ENCODE assay signal across 8 cellular contexts in the genomic region with DNA sequence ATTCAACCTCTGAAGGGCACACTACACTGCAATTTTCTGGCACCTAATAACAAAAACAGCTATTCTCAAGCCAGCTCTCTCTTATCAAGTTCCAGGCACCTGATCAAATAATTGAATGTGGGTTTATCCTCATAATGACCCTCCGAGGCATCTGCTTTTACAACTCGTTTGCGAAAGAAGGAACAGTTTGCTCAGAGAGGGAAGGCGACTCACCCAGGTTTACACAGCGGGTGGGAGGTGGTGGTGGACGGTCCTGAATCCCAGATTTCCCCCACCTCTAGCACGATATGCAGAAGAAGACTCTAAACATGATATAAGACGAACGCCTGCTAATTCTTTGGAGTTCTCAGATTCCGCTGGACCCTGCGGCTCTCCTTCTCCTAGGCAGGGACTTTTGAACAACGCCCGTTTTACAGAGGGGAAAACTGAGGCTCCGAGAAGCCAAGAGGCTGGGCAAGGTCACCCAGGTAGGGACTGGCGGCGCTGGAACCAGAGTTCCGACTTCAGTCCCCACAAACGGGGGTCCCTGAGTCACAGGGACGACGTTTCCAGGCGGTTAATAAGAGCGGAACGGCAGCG. TPM values are rescaled to one million over a fixed set of nuclear protein-coding genes. Genes with fewer than 3 reads are reported as not detected.
DNase-seq lines count a peak whose midpoint lies in the region; ATAC-seq and TF ChIP-seq lines count a peak whose summit lies in the region.

No MANE protein-coding gene starts in this region.

- BruUV-seq in A673 (replicated peaks; lab: Mats Ljungman, UMichigan) (no TSS peak), IMR-90 (replicated peaks; lab: Mats Ljungman, UMichigan) (no TSS peak)

- dilution Hi-C loops in IMR-90 (cut with HindIII; ENCODE audit: low sequenced_read_pairs, unreplicated experiment) = no loop called here

- peak overlapping the region; percentile 56; the same call in 1 of the 2 replicates for H4K91ac ChIP-seq in IMR-90 (ENCODE audit: insufficient read depth, low read depth, low read length)

- TF ChIP-seq RAD21 in IMR-90 (IDR thresholded peaks at IDR 0.05; ENCODE audit: low read length) = no peak

- no peak overlapping the region for H2BK20ac ChIP-seq in IMR-90 (ENCODE audit: low read depth, low read length)

- peak overlapping the region; percentile 91 for H3K27ac ChIP-seq in A673 (ENCODE audit: low read depth, low read length, poor library complexity, severe bottlenecking)
- H3K27ac ChIP-seq in IMR-90 (ENCODE audit: insufficient read depth, low read length) = peak overlapping the region; percentile 58
- H3K27ac ChIP-seq in body of pancreas = peak overlapping the region in 3 of 4 donors; percentile 91 to 95 (median 93)

- H3K9ac ChIP-seq in IMR-90 (ENCODE audit: low read depth, low read length) = peak overlapping the region; percentile 76

- no peaks in the 10 kb centered on the region for H3K9me1 ChIP-seq in IMR-90 (ENCODE audit: insufficient read depth, low read length)

- POLR2A ChIA-PET in A673 (lab: Charles Lee; ENCODE audit: low non-redundant PET) = no interaction called here
- POLR2A ChIA-PET in IMR-90 (lab: Charles Lee; ENCODE audit: unreplicated experiment) = no interaction called here

- peak overlapping the region; percentile 19 to 65; a peak in 2 of 4 replicates for H4K8ac ChIP-seq in IMR-90 (ENCODE audit: low read depth in 2 of 2, low read length in 2 of 2)

- 0% methylated on average over 14 of the region's 24 CpGs; no CpG with 5 or more reads in 1 of the 2 experiments for WGBS in IMR-90 (ENCODE audit: extremely low coverage in 2 of 2, insufficient read length in 1 of 2), 2 experiments
- 0 to 1% methylated on average over 9 to 24 of the region's 24 CpGs for WGBS in body of pancreas, 2 donors

- peaks cover 17 to 68% of the 10 kb centered on the region in 2 experiments; a peak in 3 of 4 replicates for H3K79me1 ChIP-seq in IMR-90 (ENCODE audit: low read depth in 1 of 2, low read length in 2 of 2)

- peak overlapping the region; percentile 99 for H3K4me2 ChIP-seq in IMR-90 (ENCODE audit: low read depth, low read length)

- in situ Hi-C loops in IMR-90 (cut with MboI; ENCODE audit: low sequenced_read_pairs) = no loop called here

- CTCF ChIA-PET in A673 (lab: Charles Lee) (no interaction called here), IMR-90 (lab: Yijun Ruan, JAX) (no interaction called here)

- H4K5ac ChIP-seq in IMR-90 (ENCODE audit: low read depth, low read length) = peak overlapping the region; percentile 9; the same call in 1 of the 2 replicates

- no peak overlapping the region for H2BK15ac ChIP-seq in IMR-90 (ENCODE audit: low read depth, low read length)

- H3K9me3 ChIP-seq in A673 (ENCODE audit: low read depth, low read length, poor library complexity, severe bottlenecking) (no peaks in the 10 kb centered on the region), IMR-90 (ENCODE audit: control insufficient read depth, insufficient read depth, low read length) (no peaks in the 10 kb centered on the region), body of pancreas (no peaks in the 10 kb centered on the region), mononuclear cell (ENCODE audit: low read depth, low read length) (no peaks in the 10 kb centered on the region)

- H4K20me1 ChIP-seq in IMR-90 (ENCODE audit: insufficient read depth, low read length) = peaks cover 51% of the 10 kb centered on the region

- peak overlapping the region; percentile 90 for H3K23ac ChIP-seq in IMR-90 (ENCODE audit: low read depth, low read length)

- H3K27me3 ChIP-seq in A673 (replicated peaks; ENCODE audit: insufficient read depth, low read depth, low read length, poor library complexity) = no peaks in the 10 kb centered on the region
- H3K27me3 ChIP-seq in IMR-90 (ENCODE audit: control insufficient read depth, insufficient read depth, low read length) = no peaks in the 10 kb centered on the region
- H3K27me3 ChIP-seq in body of pancreas = no peaks in the 10 kb centered on the region
- no peaks in the 10 kb centered on the region for H3K27me3 ChIP-seq in mononuclear cell (ENCODE audit: insufficient read depth, low read length)

- intact Hi-C loops in A673 (cut with micrococcal nuclease; ENCODE audit: unreplicated experiment) (no loop called here), IMR-90 (cut with micrococcal nuclease) (loop anchor here (2.0 kb wide), 1 partner anchor 42 kb away; a partner anchor contains a TSS), body of pancreas (cut with DNase I) (no loop called here)

- peak overlapping the region; percentile 25 for H2BK5ac ChIP-seq in IMR-90 (ENCODE audit: low read depth, low read length, poor library complexity, severe bottlenecking)

- H3K4me3 ChIP-seq in A673 (ENCODE audit: low read depth, low read length, poor library complexity, severe bottlenecking) = peak overlapping the region; percentile 91
- H3K4me3 ChIP-seq in IMR-90 (ENCODE audit: insufficient read depth, low read depth, low read length) = peak overlapping the region; percentile 81
- H3K4me3 ChIP-seq in body of pancreas = peak overlapping the region; percentile 96 to 97
- peak overlapping the region; percentile 98 for H3K4me3 ChIP-seq in mononuclear cell (ENCODE audit: low read length)

- ATAC-seq in IMR-90 (ENCODE audit: low read depth) (no peak), body of pancreas (no peak)

- no peaks in the 10 kb centered on the region for H3K36me3 ChIP-seq in A673 (ENCODE audit: insufficient read depth, low read length, poor library complexity, severe bottlenecking)
- peaks cover 2% of the 10 kb centered on the region; the same call in 1 of the 2 replicates for H3K36me3 ChIP-seq in IMR-90 (ENCODE audit: control insufficient read depth, insufficient read depth, low read length)
- no peaks in the 10 kb centered on the region for H3K36me3 ChIP-seq in body of pancreas (replicated peaks in 1 of 2; ENCODE audit: insufficient read depth in 1 of 2, low read depth in 2 of 2)

- H3K14ac ChIP-seq in IMR-90 (replicated peaks; ENCODE audit: low read depth, low read length) = peak overlapping the region; percentile 77

- peak overlapping the region; percentile 94 for H2AFZ ChIP-seq in IMR-90 (replicated peaks; ENCODE audit: low read length, poor library complexity)

- H2AK5ac ChIP-seq in IMR-90 (ENCODE audit: low read depth, low read length) = peak overlapping the region; percentile 64

- no peak overlapping the region for H2BK120ac ChIP-seq in IMR-90 (ENCODE audit: low read depth, low read length)

- TF ChIP-seq CTCF in A673 (conservative IDR thresholded peaks at IDR 0.05; ENCODE audit: low read depth, low read length) (no peak), IMR-90 (conservative IDR thresholded peaks at IDR 0.05; ENCODE audit: low read depth, low read length) (no peak), body of pancreas (IDR thresholded peaks at IDR 0.05) (no peak)

- H3K4ac ChIP-seq in IMR-90 (ENCODE audit: low read depth, low read length) = peak overlapping the region; percentile 83

- H2AK9ac ChIP-seq in IMR-90 (replicated peaks; ENCODE audit: low read depth, low read length, poor library complexity) = peak overlapping the region; percentile 96

- DNase-seq in A673 (ENCODE audit: low spot score) = no peak
- no peak for DNase-seq in IMR-90
- peak in 1 of 4 donors; percentile 16 for DNase-seq in body of pancreas
- no peak for DNase-seq in putamen (ENCODE audit: low spot score)
- DNase-seq in KG1 (lab: John Stamatoyannopoulos, UW) = no peak
- no peak for DNase-seq in D341Med (ENCODE audit: low spot score)
- DNase-seq in glomerular visceral epithelial cell (ENCODE audit: extremely low spot score) = no peak

- no peak for TF ChIP-seq POLR2A in IMR-90 (IDR thresholded peaks at IDR 0.05; ENCODE audit: low read depth, low read length)
- no peak for TF ChIP-seq POLR2A in body of pancreas (IDR thresholded peaks at IDR 0.05)

- no peak overlapping the region for H3K18ac ChIP-seq in IMR-90 (ENCODE audit: low read depth, low read length)

- peak overlapping the region; percentile 40; the same call in 1 of the 2 replicates for H3K56ac ChIP-seq in IMR-90 (ENCODE audit: extremely low read depth, insufficient read depth, low read length)

- H3K4me1 ChIP-seq in A673 (ENCODE audit: insufficient read depth, low read length, poor library complexity, severe bottlenecking) (peaks cover 18% of the 10 kb centered on the region), IMR-90 (ENCODE audit: control insufficient read depth, insufficient read depth, low read length) (peaks cover 4% of the 10 kb centered on the region; the same call in 1 of the 2 replicates), body of pancreas (peaks cover 48% of the 10 kb centered on the region), mononuclear cell (ENCODE audit: insufficient read depth, low read length) (peaks cover 50% of the 10 kb centered on the region)

RNA-seq across cellular contexts. Expression of a gene that starts 0.6 kb away (rescaled TPM):
- total RNA-seq in A673 (2021) = 101 and 106 TPM in 2 replicates
- 17.4 and 20.6 TPM in 2 replicates for total RNA-seq in IMR-90 (2012; rRNA removed)
- polyA plus RNA-seq in IMR-90 (2012; rRNA removed) = 72.9 and 89.7 TPM in 2 replicates
- polyA plus RNA-seq in IMR-90 (2012; cell fraction: cytosol; rRNA removed) = 87.9 and 139 TPM in 2 replicates
- polyA plus RNA-seq in IMR-90 (2012; cell fraction: nucleus; rRNA removed; ENCODE audit: low replicate concordance) = 60.8 and 101 TPM in 2 replicates
- total RNA-seq in body of pancreas = 10 to 100 TPM; 24.6 to 41.5 TPM
- 23.0 TPM for total RNA-seq in mononuclear cell

RNA-seq across cellular contexts. Expression of a gene that starts 2.9 kb away (rescaled TPM):
- total RNA-seq in A673 (2021) = 168 and 186 TPM in 2 replicates
- total RNA-seq in IMR-90 (2012; rRNA removed) = 57.5 and 62.8 TPM in 2 replicates
- 91.9 and 110 TPM in 2 replicates for polyA plus RNA-seq in IMR-90 (2012; rRNA removed)
- polyA plus RNA-seq in IMR-90 (2012; cell fraction: cytosol; rRNA removed) = 95.4 and 118 TPM in 2 replicates
- polyA plus RNA-seq in IMR-90 (2012; cell fraction: nucleus; rRNA removed; ENCODE audit: low replicate concordance) = 119 and 345 TPM in 2 replicates
- total RNA-seq in body of pancreas = 10 to 100 TPM; 17.5 to 19.7 TPM
- 15.4 TPM for total RNA-seq in mononuclear cell

RNA-seq across cellular contexts. Expression of a gene that starts 37.2 kb away (rescaled TPM):
- total RNA-seq in A673 (2021) (3.5 and 5.1 TPM in 2 replicates), IMR-90 (2012; rRNA removed) (1.9 and 3.0 TPM in 2 replicates), body of pancreas (1 to 10 TPM; 3.6 to 4.4 TPM), mononuclear cell (1.8 TPM)
- polyA plus RNA-seq in IMR-90 (2012; rRNA removed) = 1.2 and 1.5 TPM in 2 replicates
- polyA plus RNA-seq in IMR-90 (2012; cell fraction: cytosol; rRNA removed) = 0.54 and 0.78 TPM in 2 replicates
- 2.1 and 5.2 TPM in 2 replicates for polyA plus RNA-seq in IMR-90 (2012; cell fraction: nucleus; rRNA removed; ENCODE audit: low replicate concordance)

RNA-seq across cellular contexts. Expression of a gene that starts 42.6 kb away (rescaled TPM):
- total RNA-seq in A673 (2021) = 43.2 and 44.8 TPM in 2 replicates
- 12.4 and 12.8 TPM in 2 replicates for total RNA-seq in IMR-90 (2012; rRNA removed)
- 38.2 and 45.1 TPM in 2 replicates for polyA plus RNA-seq in IMR-90 (2012; rRNA removed)
- 47.7 and 51.5 TPM in 2 replicates for polyA plus RNA-seq in IMR-90 (2012; cell fraction: cytosol; rRNA removed)
- polyA plus RNA-seq in IMR-90 (2012; cell fraction: nucleus; rRNA removed; ENCODE audit: low replicate concordance) = 12.3 and 24.3 TPM in 2 replicates
- total RNA-seq in body of pancreas = 10 to 100 TPM; 36.1 to 48.8 TPM
- total RNA-seq in mononuclear cell = 11.5 TPM

RNA-seq across cellular contexts. Expression of a gene that starts 58.8 kb away (rescaled TPM):
- total RNA-seq in A673 (2021) (4.8 and 6.2 TPM in 2 replicates), IMR-90 (2012; rRNA removed) (6.4 and 9.7 TPM in 2 replicates), body of pancreas (1 to 10 TPM; 2.3 to 4.6 TPM), mononuclear cell (3.1 TPM)
- 1.6 and 2.8 TPM in 2 replicates for polyA plus RNA-seq in IMR-90 (2012; rRNA removed)
- polyA plus RNA-seq in IMR-90 (2012; cell fraction: cytosol; rRNA removed) = 0.31 and 0.58 TPM in 2 replicates
- polyA plus RNA-seq in IMR-90 (2012; cell fraction: nucleus; rRNA removed; ENCODE audit: low replicate concordance) = 0.36 and 2.9 TPM in 2 replicates
